ENCODE assay signal across 23 cellular contexts in genomic region chr3:123161167-123161566, GRCh38. TPM values are rescaled to one million over a fixed set of nuclear protein-coding genes. Genes with fewer than 3 reads are reported as not detected.
A peak's percentile ranks its signal among the peaks of the same experiment; 100 is the strongest.
DNase-seq lines count a peak whose midpoint lies in the region; ATAC-seq and TF ChIP-seq lines count a peak whose summit lies in the region.
"Had no signal": no experiment of that assay in that cellular context is flagged by ENCODE, and none has a peak within 500 bp of the region (broad histone marks: within the 10 kb centered on the region; RNA-seq: fewer than 3 reads in every experiment).

No MANE protein-coding gene starts in this region.

- H4K8ac ChIP-seq in neuronal stem cell (ENCODE audit: low read depth, low read length): no peak overlapping the region

- no peak overlapping the region for H4K91ac ChIP-seq in neuronal stem cell (ENCODE audit: low read depth, low read length, poor library complexity)

- H2AFZ ChIP-seq in OCI-LY1 (ENCODE audit: low read length): no peak overlapping the region
- H2AFZ ChIP-seq in neuronal stem cell (ENCODE audit: low read length): no peak overlapping the region

- H3K4me1 ChIP-seq in OCI-LY1 (ENCODE audit: insufficient read depth, low read length, severe bottlenecking): no peaks in the 10 kb centered on the region
- peaks cover 0 to 3% of the 10 kb centered on the region in 2 donors for H3K4me1 ChIP-seq in neuronal stem cell (ENCODE audit: control insufficient read depth in 2 of 2, insufficient read depth in 1 of 2, low read depth in 1 of 2, low read length in 2 of 2)
- peaks cover 7% of the 10 kb centered on the region for H3K4me1 ChIP-seq in prostate gland (replicated peaks)
- H3K4me1 ChIP-seq: gastrocnemius medialis, transverse colon had no signal

- TF ChIP-seq POLR2A in prostate gland (IDR thresholded peaks at IDR 0.05): no peak

- H3K79me2 ChIP-seq in OCI-LY1 (ENCODE audit: insufficient read depth, low read length): no peaks in the 10 kb centered on the region

- H3F3A ChIP-seq in OCI-LY1 (ENCODE audit: insufficient read depth, low read length): no peaks in the 10 kb centered on the region

- TF ChIP-seq CTCF in GM12874 (IDR thresholded peaks at IDR 0.05; ENCODE audit: insufficient read depth, low read depth, low read length) (0 out of 2 replicates have a peak, but pooled peaks have one; percentile 4), OCI-LY1 (IDR thresholded peaks at IDR 0.05; ENCODE audit: low read length) (peak; percentile 28; the same call in 1 of the 2 replicates), chondrocyte (IDR thresholded peaks at IDR 0.05) (peak; percentile 36), prostate gland (IDR thresholded peaks at IDR 0.05) (no peak)

- DNase-seq in chondrocyte (ENCODE audit: low spot score) (no peak), neuronal stem cell (ENCODE audit: low spot score) (no peak), OCI-M2 (lab: John Stamatoyannopoulos, UW; ENCODE audit: unreplicated experiment) (no peak), prostate gland (ENCODE audit: low spot score) (no peak)
- DNase-seq: activated CD4-positive, alpha-beta T cell treated with anti-CD3 and anti-CD28 coated beads, Interleukin-2, amount 10 ng/mL, durations not matched to agents 24 days and 14 days; activated effector memory CD4-positive, alpha-beta T cell treated with anti-CD3 and anti-CD28 coated beads, Interleukin-2, amount 50 U/mL, for 16 hours; dorsolateral prefrontal cortex; gastrocnemius medialis; kidney glomerular epithelial cell; NCI-H1417 treated with DMSO at 0.1 percent for 48 hours; NCI-H2171 treated with DMSO at 0.1 percent for 48 hours; NCI-H69; occipital lobe; Right ventricle myocardium superior; stimulated activated CD4-positive, alpha-beta T cell treated with anti-CD3 and anti-CD28 coated beads, Interleukin-4, amount 100 ng/mL, for 4 hours; stimulated activated naive CD8-positive, alpha-beta T cell treated with anti-CD3 and anti-CD28 coated beads, Interleukin-15, amount 100 ng/mL, for 72 hours; transverse colon had no signal

- no peak overlapping the region for H2BK12ac ChIP-seq in neuronal stem cell (ENCODE audit: low read length)

- H3K4me3 Mint-ChIP-seq in chondrocyte (ENCODE audit: unreplicated experiment): no peak overlapping the region
- H3K4me3 Mint-ChIP-seq: activated CD4-positive, alpha-beta T cell treated with anti-CD3 and anti-CD28 coated beads, Interleukin-2, amount 10 ng/mL, durations not matched to agents 24 days and 14 days; stimulated activated naive CD8-positive, alpha-beta T cell treated with anti-CD3 and anti-CD28 coated beads, Interleukin-15, amount 100 ng/mL, for 72 hours had no signal

- H3K27me3 ChIP-seq in OCI-LY1 (ENCODE audit: insufficient read depth, low read length) (no peaks in the 10 kb centered on the region), neuronal stem cell (ENCODE audit: control insufficient read depth in 3 of 3, insufficient read depth in 3 of 3, low read depth in 1 of 3, low read length in 3 of 3) (no peaks in the 10 kb centered on the region), prostate gland (replicated peaks; ENCODE audit: insufficient read depth) (no peaks in the 10 kb centered on the region)
- H3K27me3 ChIP-seq: BLaER1 treated with 17β-estradiol and CSF1 and Interleukin-3, amounts not matched to agents 10 nM and 100 nM; cardiac muscle cell; dorsolateral prefrontal cortex; gastrocnemius medialis; transverse colon had no signal

- H3K27me3 Mint-ChIP-seq in chondrocyte (ENCODE audit: low read depth): no peaks in the 10 kb centered on the region
- H3K27me3 Mint-ChIP-seq: activated CD4-positive, alpha-beta T cell treated with anti-CD3 and anti-CD28 coated beads, Interleukin-2, amount 10 ng/mL, durations not matched to agents 24 days and 14 days; stimulated activated naive CD8-positive, alpha-beta T cell treated with anti-CD3 and anti-CD28 coated beads, Interleukin-15, amount 100 ng/mL, for 72 hours had no signal

- peak overlapping the region; percentile 66 for H2AK5ac ChIP-seq in neuronal stem cell (ENCODE audit: low read depth, low read length)

- H3K36me3 Mint-ChIP-seq in chondrocyte (ENCODE audit: low read depth): peaks cover 62% of the 10 kb centered on the region

- H3K9me3 Mint-ChIP-seq in chondrocyte (ENCODE audit: low read depth): peaks cover 4% of the 10 kb centered on the region

- no CpG with 5 or more reads among the region's 7 CpGs for WGBS in neuronal stem cell (ENCODE audit: extremely low coverage in 2 of 2, insufficient read length in 2 of 2, insufficient replicate concordance in 1 of 2), 2 donors
- 94% methylated on average over 7 of the region's 7 CpGs for WGBS in prostate gland

- H3K27ac ChIP-seq in OCI-LY1 (ENCODE audit: low read depth, low read length, poor library complexity, severe bottlenecking) (no peak overlapping the region), neuronal stem cell (replicated peaks; ENCODE audit: low read length) (no peak overlapping the region), prostate gland (no peak overlapping the region)
- H3K27ac ChIP-seq: BLaER1 treated with 17β-estradiol and CSF1 and Interleukin-3, amounts not matched to agents 10 nM and 100 nM; cardiac muscle cell; dorsolateral prefrontal cortex; epithelial cell of prostate; gastrocnemius medialis; transverse colon had no signal

- no peaks in the 10 kb centered on the region for H4K20me1 ChIP-seq in OCI-LY1 (ENCODE audit: insufficient read depth, low read length)

- H3K9ac ChIP-seq in OCI-LY1 (ENCODE audit: low read length) (no peak overlapping the region), neuronal stem cell (ENCODE audit: low read depth, low read length, poor library complexity) (no peak overlapping the region)
- H3K9ac ChIP-seq: BLaER1 treated with 17β-estradiol and CSF1 and Interleukin-3, amounts not matched to agents 10 nM and 100 nM had no signal

- no peak overlapping the region for H2BK120ac ChIP-seq in neuronal stem cell (ENCODE audit: low read depth, low read length)

- no peak for ATAC-seq in HG03280 (IDR thresholded peaks at IDR 0.05; ENCODE audit: unreplicated experiment)
- ATAC-seq: gastrocnemius medialis; stimulated activated naive CD8-positive, alpha-beta T cell treated with anti-CD3 and anti-CD28 coated beads, Interleukin-15, amount 100 ng/mL, for 72 hours had no signal

- H3K9me2 ChIP-seq in OCI-LY1 (ENCODE audit: low read depth, low read length): no peaks in the 10 kb centered on the region

- no peak overlapping the region for H3K27ac Mint-ChIP-seq in chondrocyte (ENCODE audit: unreplicated experiment)
- H3K27ac Mint-ChIP-seq: activated CD4-positive, alpha-beta T cell treated with anti-CD3 and anti-CD28 coated beads, Interleukin-2, amount 10 ng/mL, durations not matched to agents 24 days and 14 days had no signal

- H3K4me3 ChIP-seq in OCI-LY1 (ENCODE audit: low read depth, low read length, poor library complexity, severe bottlenecking) (no peak overlapping the region), neuronal stem cell (ENCODE audit: low read length in 2 of 2) (no peak overlapping the region), prostate gland (no peak overlapping the region)
- H3K4me3 ChIP-seq: BLaER1 treated with 17β-estradiol and CSF1 and Interleukin-3, amounts not matched to agents 10 nM and 100 nM; cardiac muscle cell; dorsolateral prefrontal cortex; gastrocnemius medialis; transverse colon had no signal

- H3K9me3 ChIP-seq in OCI-LY1 (ENCODE audit: low read length) (0 out of 2 replicates have a peak, but pooled peaks cover 7% of the 10 kb centered on the region), neuronal stem cell (replicated peaks in 1 of 2; ENCODE audit: control insufficient read depth in 2 of 2, insufficient read depth in 1 of 2, low read depth in 1 of 2, low read length in 2 of 2) (peaks cover 0 to 16% of the 10 kb centered on the region in 2 donors), prostate gland (no peaks in the 10 kb centered on the region)
- H3K9me3 ChIP-seq: gastrocnemius medialis, transverse colon had no signal

- H3K79me1 ChIP-seq in neuronal stem cell (ENCODE audit: low read depth, low read length): no peaks in the 10 kb centered on the region

- no peak overlapping the region for H3K4me2 ChIP-seq in OCI-LY1 (ENCODE audit: low read length)
- no peak overlapping the region for H3K4me2 ChIP-seq in neuronal stem cell (ENCODE audit: insufficient read depth, low read length, poor library complexity, severe bottlenecking)
- H3K4me2 ChIP-seq: BLaER1 treated with 17β-estradiol and CSF1 and Interleukin-3, amounts not matched to agents 10 nM and 100 nM had no signal

- H2BK15ac ChIP-seq in neuronal stem cell (ENCODE audit: low read length): peak overlapping the region; percentile 34

- H3K4me1 Mint-ChIP-seq in chondrocyte (ENCODE audit: low read depth): no peaks in the 10 kb centered on the region
- H3K4me1 Mint-ChIP-seq: stimulated activated naive CD8-positive, alpha-beta T cell treated with anti-CD3 and anti-CD28 coated beads, Interleukin-15, amount 100 ng/mL, for 72 hours had no signal

- intact Hi-C loops in prostate gland (cut with DNase I): no loop called here

- no peak overlapping the region for H3K4ac ChIP-seq in neuronal stem cell (ENCODE audit: low read length)

- no peak overlapping the region for H2BK5ac ChIP-seq in neuronal stem cell (ENCODE audit: low read length)

- H3K18ac ChIP-seq in neuronal stem cell (ENCODE audit: low read length): peak overlapping the region; percentile 39

- peaks cover 21% of the 10 kb centered on the region for H3K36me3 ChIP-seq in OCI-LY1 (ENCODE audit: insufficient read depth, low read length)
- H3K36me3 ChIP-seq in neuronal stem cell (replicated peaks in 1 of 2; ENCODE audit: control insufficient read depth in 2 of 2, insufficient read depth in 2 of 2, low read length in 2 of 2): peaks cover 1 to 94% of the 10 kb centered on the region in 2 donors
- no peaks in the 10 kb centered on the region for H3K36me3 ChIP-seq in prostate gland
- H3K36me3 ChIP-seq: cardiac muscle cell had no signal

- H3K23ac ChIP-seq in neuronal stem cell (ENCODE audit: low read depth, low read length, poor library complexity): no peak overlapping the region

- no peak overlapping the region for H3K14ac ChIP-seq in neuronal stem cell (ENCODE audit: low read length)

RNA-seq across cellular contexts. Expression of gene SEC22A, which starts 40.6 kb away (rescaled TPM):
- total RNA-seq in chondrocyte: 14.4 to 20.2 TPM (median 16.7 TPM) in 3 replicates
- polyA plus RNA-seq in neuronal stem cell (2013, experiment 1 of 2): 14.3 TPM
- polyA plus RNA-seq in neuronal stem cell (2013, experiment 2 of 2): 13.4 TPM
- 10 to 100 TPM; 26.8 to 34.9 TPM for total RNA-seq in prostate gland

Comparison
In these comparisons a context has a peak if more than half of its experiments do, and no peak if none do; other contexts are left out.
1. CTCF ChIP-seq: peak in GM12874 (single experiment), OCI-LY1 (single experiment) and chondrocyte (single experiment); none in prostate gland (0 of 4).